ENCODE assay signal across 7 cellular contexts in genomic region chr1:109213345-109213823, GRCh38. TPM values are rescaled to one million over a fixed set of nuclear protein-coding genes. Genes with fewer than 3 reads are reported as not detected.
DNase-seq lines count a peak whose midpoint lies in the region; ATAC-seq and TF ChIP-seq lines count a peak whose summit lies in the region.

No MANE protein-coding gene starts in this region.

- peak overlapping the region; percentile 47 for H2AFZ ChIP-seq in HCT116 (ENCODE audit: low read depth, low read length, poor library complexity, severe bottlenecking)

- TF ChIP-seq CTCF in HCT116 (IDR thresholded peaks at IDR 0.05 in 2 of 3, conservative IDR thresholded peaks at IDR 0.05 in 1 of 3; ENCODE audit: borderline replicate concordance in 1 of 3, insufficient read depth in 1 of 3, low read depth in 2 of 3, low read length in 2 of 3) (no peak), VCaP (conservative IDR thresholded peaks at IDR 0.05) (no peak), glutamatergic neuron (IDR thresholded peaks at IDR 0.05; ENCODE audit: partially characterized antibody, unreplicated experiment) (no peak)

- peaks cover 44% of the 10 kb centered on the region for H3K79me2 ChIP-seq in HCT116 (ENCODE audit: insufficient read depth, low read length)

- H3K36me3 Mint-ChIP-seq in glutamatergic neuron (ENCODE audit: unreplicated experiment): peaks cover 9% of the 10 kb centered on the region
- H3K36me3 Mint-ChIP-seq in stimulated activated effector memory CD8-positive, alpha-beta T cell treated with anti-CD3 and anti-CD28 coated beads, Interleukin-12 subunit alpha, Interleukin-12 subunit beta, amount 100 ng/mL, for 72 hours: peaks cover 53% of the 10 kb centered on the region

- CTCF ChIA-PET in HCT116 (lab: Charles Lee): interaction anchor here (0.7 to 4.2 kb wide), 3 partner anchors 12 to 26 kb away, joined by 3 to 22 read pairs (median 12); no protein-coding TSS in a partner anchor

- ATAC-seq in HCT116: no peak
- ATAC-seq in stimulated activated effector memory CD8-positive, alpha-beta T cell treated with anti-CD3 and anti-CD28 coated beads, Interleukin-12 subunit alpha, Interleukin-12 subunit beta, amount 100 ng/mL, for 72 hours: no peak
- ATAC-seq in GM19023 (IDR thresholded peaks at IDR 0.05; ENCODE audit: unreplicated experiment): no peak

- H3K9me2 ChIP-seq in HCT116 (ENCODE audit: insufficient read depth): no peaks in the 10 kb centered on the region

- peak overlapping the region; percentile 25; the same call in 1 of the 2 replicates for H3K27ac ChIP-seq in HCT116 (ENCODE audit: low read depth, low read length)
- H3K27ac ChIP-seq in VCaP: peak overlapping the region; percentile 86

- H3K9me3 ChIP-seq in HCT116 (ENCODE audit: control insufficient read depth in 1 of 2, insufficient read depth in 1 of 2, low read depth in 1 of 2, low read length in 2 of 2): no peaks in the 10 kb centered on the region

- TF ChIP-seq POLR2A in HCT116 (IDR thresholded peaks at IDR 0.05; ENCODE audit: borderline replicate concordance, extremely low read depth, insufficient read depth, insufficient read length): no peak

- TF ChIP-seq RAD21 in HCT116 (IDR thresholded peaks at IDR 0.05; ENCODE audit: low read depth): no peak

- peaks cover 3% of the 10 kb centered on the region; the same call in 1 of the 2 replicates for H4K20me1 ChIP-seq in HCT116 (ENCODE audit: insufficient read depth)

- DNase-seq in HCT116 (ENCODE audit: low read depth, low spot score) (no peak), glutamatergic neuron (no peak), NCI-H446 (lab: John Stamatoyannopoulos, UW) (no peak), anterior cingulate cortex (lab: John Stamatoyannopoulos, UW) (no peak)
- DNase-seq in stimulated activated effector memory CD8-positive, alpha-beta T cell treated with anti-CD3 and anti-CD28 coated beads, Interleukin-12 subunit alpha, Interleukin-12 subunit beta, amount 100 ng/mL, for 72 hours (ENCODE audit: low spot score in 2 of 2): no peak

- peak overlapping the region; percentile 75 for H3K4me3 Mint-ChIP-seq in glutamatergic neuron (ENCODE audit: unreplicated experiment)
- peak overlapping the region; percentile 99 for H3K4me3 Mint-ChIP-seq in stimulated activated effector memory CD8-positive, alpha-beta T cell treated with anti-CD3 and anti-CD28 coated beads, Interleukin-12 subunit alpha, Interleukin-12 subunit beta, amount 100 ng/mL, for 72 hours

- no TSS peak for BruUV-seq in HCT116 (replicated peaks; lab: Mats Ljungman, UMichigan)

- peaks cover 15% of the 10 kb centered on the region for H3K27me3 Mint-ChIP-seq in glutamatergic neuron (ENCODE audit: unreplicated experiment)

- intact Hi-C loops in HCT116 (cut with micrococcal nuclease): no loop called here

- H3K4me1 ChIP-seq in HCT116 (ENCODE audit: control insufficient read depth in 1 of 2, insufficient read depth in 2 of 2, low read length in 2 of 2): peaks cover 9 to 29% of the 10 kb centered on the region in 2 experiments

- H3K9ac ChIP-seq in HCT116 (ENCODE audit: low read length): peak overlapping the region; percentile 6; the same call in 1 of the 2 replicates

- H3K4me1 Mint-ChIP-seq in glutamatergic neuron (ENCODE audit: low read depth, unreplicated experiment): peaks cover 10% of the 10 kb centered on the region
- H3K4me1 Mint-ChIP-seq in stimulated activated effector memory CD8-positive, alpha-beta T cell treated with anti-CD3 and anti-CD28 coated beads, Interleukin-12 subunit alpha, Interleukin-12 subunit beta, amount 100 ng/mL, for 72 hours: peaks cover 17% of the 10 kb centered on the region

- POLR2A ChIA-PET in HCT116 (lab: Charles Lee): interaction anchor here (0.6 to 2.5 kb wide), 3 partner anchors 10 to 113 kb away, joined by 5 to 10 read pairs (median 6); no protein-coding TSS in a partner anchor

- H3K4me2 ChIP-seq in HCT116 (ENCODE audit: low read length): peak overlapping the region; percentile 88

- peaks cover 3 to 13% of the 10 kb centered on the region in 2 experiments; a peak in 1 of 4 replicates for H3K36me3 ChIP-seq in HCT116 (ENCODE audit: control insufficient read depth in 1 of 2, insufficient read depth in 2 of 2, low read length in 2 of 2)

- peaks cover 13% of the 10 kb centered on the region for H3K9me3 Mint-ChIP-seq in glutamatergic neuron (ENCODE audit: unreplicated experiment)
- H3K9me3 Mint-ChIP-seq in stimulated activated effector memory CD8-positive, alpha-beta T cell treated with anti-CD3 and anti-CD28 coated beads, Interleukin-12 subunit alpha, Interleukin-12 subunit beta, amount 100 ng/mL, for 72 hours: no peaks in the 10 kb centered on the region

- peak overlapping the region; percentile 62 for H3K27ac Mint-ChIP-seq in glutamatergic neuron (ENCODE audit: unreplicated experiment)
- H3K27ac Mint-ChIP-seq in stimulated activated effector memory CD8-positive, alpha-beta T cell treated with anti-CD3 and anti-CD28 coated beads, Interleukin-12 subunit alpha, Interleukin-12 subunit beta, amount 100 ng/mL, for 72 hours: peak overlapping the region; percentile 98

- peak overlapping the region; percentile 88 to 96 for H3K4me3 ChIP-seq in HCT116 (replicated peaks in 1 of 2; ENCODE audit: low read depth in 1 of 2, low read length in 2 of 2)

- RAD21 ChIA-PET in HCT116 (lab: Charles Lee; ENCODE audit: low non-redundant PET in 1 of 2, low total read pairs in 2 of 2, uncharacterized antibody in 2 of 2, unreplicated experiment in 2 of 2): no interaction called here

- no peaks in the 10 kb centered on the region for H3K27me3 ChIP-seq in HCT116 (ENCODE audit: insufficient read depth, low read length)

TF ChIP-seq in HCT116, 20 proteins besides CTCF, POLR2A, EP300 and RAD21:
- peak; percentile 68; the same call in 1 of the 2 replicates for TF ChIP-seq EGR1 (IDR thresholded peaks at IDR 0.05; ENCODE audit: low read depth)
- TF ChIP-seq, protein P1, sequence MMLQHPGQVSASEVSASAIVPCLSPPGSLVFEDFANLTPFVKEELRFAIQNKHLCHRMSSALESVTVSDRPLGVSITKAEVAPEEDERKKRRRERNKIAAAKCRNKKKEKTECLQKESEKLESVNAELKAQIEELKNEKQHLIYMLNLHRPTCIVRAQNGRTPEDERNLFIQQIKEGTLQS (IDR thresholded peaks at IDR 0.05): no peak

RNA-seq across cellular contexts. Expression of gene SARS1, which starts 0.3 kb away (rescaled TPM):
- 206 TPM for total RNA-seq in HCT116 (2021; ENCODE audit: unreplicated experiment)
- polyA plus RNA-seq in HCT116 (2012): 270 and 310 TPM in 2 replicates
- total RNA-seq in glutamatergic neuron (ENCODE audit: unreplicated experiment): 555 TPM

RNA-seq across cellular contexts. Expression of gene CELSR2, which starts 36.0 kb away (rescaled TPM):
- 17.1 TPM for total RNA-seq in HCT116 (2021; ENCODE audit: unreplicated experiment)
- 12.6 and 14.1 TPM in 2 replicates for polyA plus RNA-seq in HCT116 (2012)
- 181 TPM for total RNA-seq in glutamatergic neuron (ENCODE audit: unreplicated experiment)

Comparison
In these comparisons a context has a peak if more than half of its experiments do, and no peak if none do; other contexts are left out.
1. RNA of gene CELSR2, which starts 36.0 kb away (total RNA-seq): 181 TPM in glutamatergic neuron (single experiment); 17.1 TPM in HCT116 (single experiment); every median in the first group is over 10 times any median in the second.